In genomic region chr11:122414406-122415018, GRCh38 we compare ENCODE assay signal across 30 cellular contexts.
"Had no signal": no experiment of that assay in that cellular context is flagged by ENCODE, and none has a peak within 500 bp of the region (broad histone marks: within the 10 kb centered on the region; RNA-seq: fewer than 3 reads in every experiment).

No MANE protein-coding gene starts in this region.

- H3K4me1 Mint-ChIP-seq: naive thymus-derived CD4-positive, alpha-beta T cell; natural killer cell; neural progenitor cell; stimulated activated memory B cell treated with anti-CD40 and anti-IgM and Interleukin-4, amounts not matched to agents 10 μg/mL and 1 μg/mL and 100 μg/mL, for 72 hours; stimulated activated naive CD8-positive, alpha-beta T cell treated with anti-CD3 and anti-CD28 coated beads, Interleukin-15, amount 100 ng/mL, for 72 hours had no signal

- H3K36me3 ChIP-seq: neural progenitor cell, ovary, right lobe of liver, sigmoid colon, suprapubic skin, thoracic aorta, thyroid gland, tibial nerve, upper lobe of left lung, vagina had no signal

- H3K9me3 Mint-ChIP-seq: natural killer cell had no signal

- H3K27ac ChIP-seq: neural progenitor cell, ovary, parathyroid adenoma, psoas muscle, sigmoid colon, suprapubic skin, thoracic aorta, thyroid gland, tibial nerve, upper lobe of left lung, vagina had no signal

- H3K27ac Mint-ChIP-seq: naive thymus-derived CD4-positive, alpha-beta T cell; natural killer cell; nephron; neural progenitor cell; progenitor cell of endocrine pancreas; stimulated activated memory B cell treated with anti-CD40 and anti-IgM and Interleukin-4, amounts not matched to agents 10 μg/mL and 1 μg/mL and 100 μg/mL, for 72 hours; stimulated activated naive CD8-positive, alpha-beta T cell treated with anti-CD3 and anti-CD28 coated beads, Interleukin-15, amount 100 ng/mL, for 72 hours had no signal

- H3K4me1 ChIP-seq: neural progenitor cell, parathyroid adenoma, psoas muscle, sigmoid colon, suprapubic skin, thyroid gland, tibial nerve, upper lobe of left lung, vagina had no signal

- H3K36me3 Mint-ChIP-seq: natural killer cell; stimulated activated memory B cell treated with anti-CD40 and anti-IgM and Interleukin-4, amounts not matched to agents 10 μg/mL and 1 μg/mL and 100 μg/mL, for 72 hours had no signal

- ATAC-seq: naive thymus-derived CD4-positive, alpha-beta T cell; natural killer cell; psoas muscle; right cardiac atrium; stimulated activated memory B cell treated with anti-CD40 and anti-IgM and Interleukin-4, amounts not matched to agents 10 μg/mL and 1 μg/mL and 100 μg/mL, for 72 hours; stimulated activated naive CD8-positive, alpha-beta T cell treated with anti-CD3 and anti-CD28 coated beads, Interleukin-15, amount 100 ng/mL, for 72 hours; stimulated activated naive CD8-positive, alpha-beta T cell treated with anti-CD3 and anti-CD28 coated beads, Interleukin-15, Interleukin-2, amounts not matched to agents 100 U/mL and 50 U/mL, for 24 hours had no signal

- H3K9me3 ChIP-seq: ovary, right lobe of liver, thyroid gland had no signal

- H3K4me3 ChIP-seq: neural progenitor cell, ovary, psoas muscle, right lobe of liver, sigmoid colon, suprapubic skin, thoracic aorta, thyroid gland, tibial nerve, upper lobe of left lung, vagina had no signal

- DNase-seq: naive thymus-derived CD4-positive, alpha-beta T cell; natural killer cell; occipital lobe; ovary; posterior cingulate gyrus; psoas muscle; right cardiac atrium; right lobe of liver; sigmoid colon; small intestine; stimulated activated CD4-positive, alpha-beta T cell treated with anti-CD3 and anti-CD28 coated beads, Interleukin-15, amount 100 ng/mL, for 24 hours; stimulated activated CD4-positive, alpha-beta T cell treated with anti-CD3 and anti-CD28 coated beads, Interleukin-2, amount 100 ng/mL, for 24 hours; stimulated activated CD4-positive, alpha-beta T cell treated with anti-CD3 and anti-CD28 coated beads, Interleukin-2, amount 100 ng/mL, for 48 hours; stimulated activated CD4-positive, alpha-beta T cell treated with anti-CD3 and anti-CD28 coated beads, Interleukin-4, amount 100 ng/mL, for 24 hours; stimulated activated naive CD4-positive, alpha-beta T cell; stimulated activated naive CD8-positive, alpha-beta T cell treated with anti-CD3 and anti-CD28 coated beads, Interleukin-15, amount 100 ng/mL, for 72 hours; stimulated activated naive CD8-positive, alpha-beta T cell treated with anti-CD3 and anti-CD28 coated beads, Interleukin-15, Interleukin-2, amounts not matched to agents 100 U/mL and 50 U/mL, for 24 hours; substantia nigra; thyroid gland; trophoblast cell; upper lobe of left lung had no signal

- H3K4me3 Mint-ChIP-seq: naive thymus-derived CD4-positive, alpha-beta T cell; natural killer cell; nephron; neural progenitor cell; stimulated activated memory B cell treated with anti-CD40 and anti-IgM and Interleukin-4, amounts not matched to agents 10 μg/mL and 1 μg/mL and 100 μg/mL, for 72 hours; stimulated activated naive CD8-positive, alpha-beta T cell treated with anti-CD3 and anti-CD28 coated beads, Interleukin-15, amount 100 ng/mL, for 72 hours had no signal
